ENCODE assay signal across 8 cellular contexts in genomic region chr1:17010601-17011438, GRCh38. TPM values are rescaled to one million over a fixed set of nuclear protein-coding genes. Genes with fewer than 3 reads are reported as not detected.
DNase-seq lines count a peak whose midpoint lies in the region; ATAC-seq and TF ChIP-seq lines count a peak whose summit lies in the region.

No MANE protein-coding gene starts in this region.

- no peaks in the 10 kb centered on the region for H3K27me3 ChIP-seq in left ventricle myocardium inferior (ENCODE audit: low read depth)
- H3K27me3 ChIP-seq in rectal smooth muscle tissue (ENCODE audit: control insufficient read depth, insufficient read depth, low read length): no peaks in the 10 kb centered on the region

- H3K36me3 Mint-ChIP-seq in activated naive CD8-positive, alpha-beta T cell treated with anti-CD3 and anti-CD28 coated beads for 36 hours: no peaks in the 10 kb centered on the region

- peaks cover 32% of the 10 kb centered on the region for H3K4me1 ChIP-seq in left ventricle myocardium inferior
- peaks cover 7% of the 10 kb centered on the region for H3K4me1 ChIP-seq in rectal smooth muscle tissue (ENCODE audit: control insufficient read depth, insufficient read depth, low read length)

- H3K9me3 Mint-ChIP-seq in activated naive CD8-positive, alpha-beta T cell treated with anti-CD3 and anti-CD28 coated beads for 36 hours: no peaks in the 10 kb centered on the region

- H3K36me3 ChIP-seq in left ventricle myocardium inferior (peaks cover 2% of the 10 kb centered on the region), rectal smooth muscle tissue (ENCODE audit: control insufficient read depth, insufficient read depth, low read length) (no peaks in the 10 kb centered on the region)

- H3K4me3 ChIP-seq in left ventricle myocardium inferior (peak overlapping the region; percentile 95), rectal smooth muscle tissue (ENCODE audit: low read length) (peak overlapping the region; percentile 61)

- no peak for TF ChIP-seq CTCF in left ventricle myocardium inferior (IDR thresholded peaks at IDR 0.05; ENCODE audit: borderline replicate concordance)

- peak overlapping the region; percentile 84 for H3K4me3 Mint-ChIP-seq in activated naive CD8-positive, alpha-beta T cell treated with anti-CD3 and anti-CD28 coated beads for 36 hours

- H3K4me1 Mint-ChIP-seq in activated naive CD8-positive, alpha-beta T cell treated with anti-CD3 and anti-CD28 coated beads for 36 hours: peaks cover 15% of the 10 kb centered on the region

- H3K27ac ChIP-seq in left ventricle myocardium inferior (replicated peaks) (peak overlapping the region; percentile 77), rectal smooth muscle tissue (ENCODE audit: low read depth, low read length) (no peak overlapping the region)

- no peak overlapping the region for H3K9ac ChIP-seq in rectal smooth muscle tissue (ENCODE audit: low read length)

- H3K27ac Mint-ChIP-seq in activated naive CD8-positive, alpha-beta T cell treated with anti-CD3 and anti-CD28 coated beads for 36 hours: peak overlapping the region; percentile 42

- ATAC-seq in GM19023 (IDR thresholded peaks at IDR 0.05; ENCODE audit: unreplicated experiment): no peak

- H3K9me3 ChIP-seq in left ventricle myocardium inferior (replicated peaks): no peaks in the 10 kb centered on the region

- H3K27me3 Mint-ChIP-seq in activated naive CD8-positive, alpha-beta T cell treated with anti-CD3 and anti-CD28 coated beads for 36 hours: no peaks in the 10 kb centered on the region

- intact Hi-C loops in left ventricle myocardium inferior (cut with micrococcal nuclease): no loop called here

- peak; percentile 21 to 30 for DNase-seq in stimulated activated CD4-positive, alpha-beta T cell treated with anti-CD3 and anti-CD28 coated beads, Interleukin-2, amount 100 ng/mL, for 24 hours
- no peak for DNase-seq in stimulated activated CD4-positive, alpha-beta T cell treated with anti-CD3 and anti-CD28 coated beads, Interleukin-4, amount 100 ng/mL, for 24 hours
- DNase-seq in NCI-H1092 (lab: John Stamatoyannopoulos, UW) (peak; percentile 28), left ventricle myocardium inferior (peak; percentile 77), middle frontal gyrus (ENCODE audit: extremely low spot score, low spot score) (no peak)
- DNase-seq in activated naive CD8-positive, alpha-beta T cell treated with anti-CD3 and anti-CD28 coated beads for 36 hours: no peak

RNA-seq across cellular contexts. Expression of gene ATP13A2, which starts 0.9 kb away (rescaled TPM):
- 10 to 100 TPM; 24.3 to 26.8 TPM for total RNA-seq in activated naive CD8-positive, alpha-beta T cell treated with anti-CD3 and anti-CD28 coated beads for 36 hours
- 11.2 TPM for total RNA-seq in left ventricle myocardium inferior

RNA-seq across cellular contexts. Expression of gene MFAP2, which starts 30.4 kb away (rescaled TPM):
- total RNA-seq in activated naive CD8-positive, alpha-beta T cell treated with anti-CD3 and anti-CD28 coated beads for 36 hours: not detected
- total RNA-seq in left ventricle myocardium inferior: 3.0 TPM

RNA-seq across cellular contexts. Expression of gene SDHB, which starts 43.0 kb away (rescaled TPM):
- 100 to 1,000 TPM; 144 to 171 TPM for total RNA-seq in activated naive CD8-positive, alpha-beta T cell treated with anti-CD3 and anti-CD28 coated beads for 36 hours
- total RNA-seq in left ventricle myocardium inferior: 393 TPM

Comparison
In these comparisons a context has a peak if more than half of its experiments do, and no peak if none do; other contexts are left out.
1. DNase-seq: peak in stimulated activated CD4-positive, alpha-beta T cell treated with anti-CD3 and anti-CD28 coated beads, Interleukin-2, amount 100 ng/mL, for 24 hours (2 of 2), NCI-H1092 (single experiment) and left ventricle myocardium inferior (single experiment); none in stimulated activated CD4-positive, alpha-beta T cell treated with anti-CD3 and anti-CD28 coated beads, Interleukin-4, amount 100 ng/mL, for 24 hours (single experiment), activated naive CD8-positive, alpha-beta T cell treated with anti-CD3 and anti-CD28 coated beads for 36 hours (single experiment) and middle frontal gyrus (single experiment).